In the genomic region with DNA sequence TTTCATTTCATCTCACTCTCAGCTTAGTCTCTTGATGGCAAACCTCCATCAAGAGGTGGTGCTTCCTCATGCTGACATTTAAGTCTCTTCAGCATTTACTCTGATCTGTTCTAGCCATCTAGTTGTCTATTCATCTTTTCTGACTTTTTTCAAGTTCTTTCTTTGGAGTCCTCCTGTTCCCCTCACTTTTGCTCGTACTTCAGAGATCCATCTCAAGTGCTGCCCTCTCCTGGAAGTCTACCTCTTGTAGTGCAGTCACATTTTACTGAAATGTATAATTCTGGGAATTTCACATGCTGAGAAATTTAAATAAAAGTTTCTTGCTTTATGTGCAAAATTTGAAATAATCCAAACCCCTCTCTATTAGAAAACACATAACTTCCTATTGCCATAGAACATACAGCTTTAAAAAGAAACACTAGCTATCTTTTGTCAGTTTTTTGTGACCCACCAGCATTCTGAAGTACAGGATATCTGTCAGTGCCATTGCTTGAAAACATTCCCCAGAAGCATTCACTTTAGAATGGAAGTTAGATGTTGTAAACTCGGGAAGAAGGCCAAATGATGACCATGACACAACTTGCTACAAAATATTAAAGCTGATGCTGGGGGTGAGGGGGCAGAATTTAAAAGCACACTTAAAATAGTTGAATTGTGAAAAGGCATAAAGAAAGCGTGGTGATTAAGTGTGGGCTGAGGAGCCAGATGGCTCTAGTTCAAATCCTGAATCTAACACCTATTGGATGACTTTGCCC, we compare ENCODE assay signal across 9 cellular contexts. TPM values are rescaled to one million over a fixed set of nuclear protein-coding genes. Genes with fewer than 3 reads are reported as not detected.
DNase-seq lines count a peak whose midpoint lies in the region; ATAC-seq and TF ChIP-seq lines count a peak whose summit lies in the region.
"Had no signal": no experiment of that assay in that cellular context is flagged by ENCODE, and none has a peak within 500 bp of the region (broad histone marks: within the 10 kb centered on the region; RNA-seq: fewer than 3 reads in every experiment).

No MANE protein-coding gene starts in this region.

- peaks cover 33% of the 10 kb centered on the region for H3K4me1 Mint-ChIP-seq in Calu3 (ENCODE audit: low read depth, unreplicated experiment)

- H3K79me2 ChIP-seq in GM23248 (ENCODE audit: insufficient read depth): peaks cover 99% of the 10 kb centered on the region

- H4K20me1 ChIP-seq in GM23248 (ENCODE audit: insufficient read depth): peaks cover 54% of the 10 kb centered on the region

- ATAC-seq in left lobe of liver: peak; percentile 49
- no peak for ATAC-seq in HG02884 (IDR thresholded peaks at IDR 0.05; ENCODE audit: unreplicated experiment)
- no peak for ATAC-seq in HG03565 (IDR thresholded peaks at IDR 0.05; ENCODE audit: unreplicated experiment)

- H3K9ac ChIP-seq in GM23248: no peak overlapping the region

- CTCF ChIA-PET in Calu3 (lab: Charles Lee): interaction anchor here (0.7 to 2.8 kb wide), 4 partner anchors 21 to 99 kb away, joined by 3 to 10 read pairs (median 4); no protein-coding TSS in a partner anchor

- H3K9me2 ChIP-seq in GM23248 (ENCODE audit: insufficient read depth): no peaks in the 10 kb centered on the region

- H3K27me3 ChIP-seq in GM23248 (replicated peaks; ENCODE audit: insufficient read depth) (no peaks in the 10 kb centered on the region), WERI-Rb-1 (ENCODE audit: insufficient read depth, low read depth, severe bottlenecking) (no peaks in the 10 kb centered on the region)

- peaks cover 29% of the 10 kb centered on the region for H3F3A ChIP-seq in GM23248 (ENCODE audit: insufficient read depth)

- in situ Hi-C loops in GM23248 (cut with MboI): no loop called here

- no peak overlapping the region for H3K4me3 Mint-ChIP-seq in Calu3 (ENCODE audit: low read depth, unreplicated experiment)

- intact Hi-C loops in Calu3 (cut with micrococcal nuclease; ENCODE audit: unreplicated experiment): no loop called here

- no peaks in the 10 kb centered on the region for H3K36me3 ChIP-seq in GM23248 (ENCODE audit: low read depth)
- no peaks in the 10 kb centered on the region for H3K36me3 ChIP-seq in WERI-Rb-1

- peak overlapping the region; percentile 10 for H3K4me2 ChIP-seq in GM23248 (ENCODE audit: unreplicated experiment)

- H3K9me3 ChIP-seq in GM23248 (ENCODE audit: low read depth) (no peaks in the 10 kb centered on the region), WERI-Rb-1 (ENCODE audit: severe bottlenecking) (no peaks in the 10 kb centered on the region)

- H3K27ac Mint-ChIP-seq in Calu3 (ENCODE audit: unreplicated experiment): no peak overlapping the region

- WGBS in GM23248 (ENCODE audit: low coverage in 1 of 2, low lambda C conversion rate in 2 of 2, missing lambda C conversion rate in 2 of 2), 2 experiments: 76 to 85% methylated on average over 3 of the region's 3 CpGs

- no peaks in the 10 kb centered on the region for H3K9me3 Mint-ChIP-seq in Calu3 (ENCODE audit: low read depth, unreplicated experiment)

- no peak overlapping the region for H2AFZ ChIP-seq in GM23248

- DNase-seq in Calu3 (peak; percentile 19), GM23248 (peak; percentile 56), WERI-Rb-1 (peak; percentile 15), left lobe of liver (ENCODE audit: low spot score) (no peak), NOMO-1 treated with dmso at 0.1 percent for 144 hours (lab: John Stamatoyannopoulos, UW; ENCODE audit: unreplicated experiment) (no peak), NCI-H748 (lab: John Stamatoyannopoulos, UW; ENCODE audit: unreplicated experiment) (no peak)
- DNase-seq: activated gamma-delta T cell had no signal

- H3K4me3 ChIP-seq in GM23248 (no peak overlapping the region), WERI-Rb-1 (ENCODE audit: low read depth, low read length) (no peak overlapping the region)

- no peaks in the 10 kb centered on the region for H3K27me3 Mint-ChIP-seq in Calu3 (ENCODE audit: unreplicated experiment)

- H3K27ac ChIP-seq in GM23248: peak overlapping the region; percentile 15
- H3K27ac ChIP-seq in WERI-Rb-1: peak overlapping the region; percentile 37

- peak; percentile 39 for TF ChIP-seq CTCF in Calu3 (IDR thresholded peaks at IDR 0.05; ENCODE audit: unreplicated experiment)
- no peak for TF ChIP-seq CTCF in WERI-Rb-1 (IDR thresholded peaks at IDR 0.05; ENCODE audit: low read depth, low read length)

- H3K4me1 ChIP-seq in GM23248 (ENCODE audit: insufficient read depth): peaks cover 39% of the 10 kb centered on the region

- no peaks in the 10 kb centered on the region for H3K36me3 Mint-ChIP-seq in Calu3 (ENCODE audit: insufficient read depth, unreplicated experiment)

- BruUV-seq in Calu3 (replicated peaks; lab: Mats Ljungman, UMichigan): no TSS peak

RNA-seq across cellular contexts. Expression of a gene that starts 21.9 kb away (rescaled TPM):
- total RNA-seq in Calu3 (2022): 11.7 and 12.9 TPM in 2 replicates
- 16.4 and 18.1 TPM in 2 replicates for total RNA-seq in GM23248 (2014; rRNA removed; shearing (Covaris generic))
- polyA plus RNA-seq in GM23248 (2016; fragmentation: Nextera tagmentation; extraction: Ambion mirVana): 6.7 and 7.3 TPM in 2 replicates
- 4.8 TPM for total RNA-seq in left lobe of liver

Comparison
In these comparisons a context has a peak if more than half of its experiments do, and no peak if none do; other contexts are left out.
1. DNase-seq: peak in Calu3 (single experiment), GM23248 (single experiment) and WERI-Rb-1 (single experiment); none in left lobe of liver (single experiment), NOMO-1 treated with dmso at 0.1 percent for 144 hours (single experiment) and NCI-H748 (single experiment).